In genomic region chr5:172507485-172507884, GRCh38 we compare ENCODE assay signal across 1 cellular context. TPM values are rescaled to one million over a fixed set of nuclear protein-coding genes. Genes with fewer than 3 reads are reported as not detected.
"Had no signal": no experiment of that assay in that cellular context is flagged by ENCODE, and none has a peak within 500 bp of the region (broad histone marks: within the 10 kb centered on the region; RNA-seq: fewer than 3 reads in every experiment).

No MANE protein-coding gene starts in this region.

RNA-seq across cellular contexts. Expression of gene SH3PXD2B, which starts 53.2 kb away (rescaled TPM):
- polyA plus RNA-seq: IgD-negative memory B cell had no signal
